Comparison of ENCODE assay signal across 13 cellular contexts in the genomic region with DNA sequence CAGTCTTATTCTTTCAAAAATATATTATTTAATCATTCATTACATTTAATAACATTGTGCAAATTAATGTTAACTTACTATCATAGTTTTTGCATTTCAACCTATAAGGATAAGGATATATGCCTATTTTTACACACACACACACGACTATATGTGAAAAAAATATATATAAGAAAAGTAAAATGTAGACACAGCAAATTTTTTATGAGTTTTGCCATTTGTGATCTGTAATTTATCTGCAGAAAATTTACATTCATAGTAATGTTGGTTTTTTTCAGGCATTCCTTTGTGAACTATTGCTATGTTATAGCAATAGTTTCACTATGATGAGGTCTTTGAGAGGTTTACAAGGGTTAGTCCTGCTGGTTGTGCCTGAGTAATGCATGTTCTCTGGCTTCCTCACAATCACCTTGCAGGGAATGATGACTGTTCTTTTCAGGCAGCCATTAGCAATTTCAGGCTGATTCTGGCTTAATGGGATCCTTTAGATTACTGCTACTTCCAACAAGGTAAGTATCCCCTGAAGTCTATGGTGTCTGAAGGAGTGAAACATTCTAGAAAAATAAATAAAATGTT.
DNase-seq lines count a peak whose midpoint lies in the region; ATAC-seq and TF ChIP-seq lines count a peak whose summit lies in the region.
"Had no signal": no experiment of that assay in that cellular context is flagged by ENCODE, and none has a peak within 500 bp of the region (broad histone marks: within the 10 kb centered on the region; RNA-seq: fewer than 3 reads in every experiment).

No MANE protein-coding gene starts in this region.

- no peak overlapping the region for H3K27ac ChIP-seq in heart right ventricle

- ATAC-seq in HG02642 (IDR thresholded peaks at IDR 0.05; ENCODE audit: poor library complexity, unreplicated experiment) (peak; percentile 55), heart right ventricle (no peak)
- ATAC-seq: activated naive CD8-positive, alpha-beta T cell treated with anti-CD3 and anti-CD28 coated beads, Interleukin-2, amount 50 U/mL, for 24 hours; naive thymus-derived CD4-positive, alpha-beta T cell had no signal

- H3K27me3 ChIP-seq in kidney epithelial cell (ENCODE audit: control insufficient read depth, insufficient read depth, low read length), result no peaks in the 10 kb centered on the region
- H3K27me3 ChIP-seq in heart right ventricle, result no peaks in the 10 kb centered on the region

- WGBS in heart right ventricle, 2 donors, result 77 to 84% methylated on average over 1 of the region's 1 CpG

- intact Hi-C loops in heart right ventricle (cut with DNase I), result no loop called here

- no peaks in the 10 kb centered on the region for H3K4me1 ChIP-seq in heart right ventricle
- H3K4me1 ChIP-seq: HAP-1 had no signal

- no peak overlapping the region for H3K4me3 ChIP-seq in astrocyte of the cerebellum (ENCODE audit: low read depth, low read length)
- no peak overlapping the region for H3K4me3 ChIP-seq in kidney epithelial cell (ENCODE audit: low read depth, low read length)
- no peak overlapping the region for H3K4me3 ChIP-seq in heart right ventricle
- H3K4me3 ChIP-seq: HAP-1 had no signal

- no peaks in the 10 kb centered on the region for H3K9me3 ChIP-seq in heart right ventricle
- H3K9me3 ChIP-seq: HAP-1 had no signal

- TF ChIP-seq CTCF in GM12872 (IDR thresholded peaks at IDR 0.05; ENCODE audit: insufficient read depth, low read depth, low read length), result peak; percentile 1; the same call in 1 of the 3 replicates
- TF ChIP-seq CTCF in astrocyte of the cerebellum (IDR thresholded peaks at IDR 0.05; ENCODE audit: low read depth, low read length, missing control alignments), result peak; percentile 29
- TF ChIP-seq CTCF in kidney epithelial cell (IDR thresholded peaks at IDR 0.05; ENCODE audit: insufficient read depth, low read length, poor library complexity, severe bottlenecking), result peak; percentile 16
- no peak for TF ChIP-seq CTCF in heart right ventricle (IDR thresholded peaks at IDR 0.05)

- in situ Hi-C loops in astrocyte of the cerebellum (cut with HindIII; ENCODE audit: low sequenced_read_pairs), result no loop called here

- H3K36me3 ChIP-seq in kidney epithelial cell (ENCODE audit: control insufficient read depth, insufficient read depth, low read length) (no peaks in the 10 kb centered on the region), heart right ventricle (no peaks in the 10 kb centered on the region)
- H3K36me3 ChIP-seq: HAP-1 had no signal

- DNase-seq in astrocyte of the cerebellum (ENCODE audit: low read depth) (no peak), kidney epithelial cell (ENCODE audit: low read depth) (no peak), AG08396 (ENCODE audit: low spot score) (no peak), heart right ventricle (no peak), SW480 (ENCODE audit: low spot score) (no peak), GOT3 (lab: John Stamatoyannopoulos, UW) (no peak)
- DNase-seq: activated CD4-positive, alpha-beta T cell treated with anti-CD3 and anti-CD28 coated beads, Interleukin-2, amount 50 U/mL, for 48 hours; activated naive CD8-positive, alpha-beta T cell treated with anti-CD3 and anti-CD28 coated beads, Interleukin-2, amount 50 U/mL, for 24 hours; naive thymus-derived CD4-positive, alpha-beta T cell; NCI-H1417 had no signal

Comparison
In these comparisons a context has a peak if more than half of its experiments do, and no peak if none do; other contexts are left out.
1. CTCF ChIP-seq: peak in GM12872 (single experiment), astrocyte of the cerebellum (single experiment) and kidney epithelial cell (single experiment); none in heart right ventricle (0 of 9).